8 cellular contexts compared by ENCODE assay signal in genomic region chr1:211606327-211606913, GRCh38. TPM values are rescaled to one million over a fixed set of nuclear protein-coding genes. Genes with fewer than 3 reads are reported as not detected.
DNase-seq lines count a peak whose midpoint lies in the region; ATAC-seq and TF ChIP-seq lines count a peak whose summit lies in the region.

No MANE protein-coding gene starts in this region.

- H3K9me3 ChIP-seq in right cardiac atrium (ENCODE audit: control insufficient read depth, low read length), result no peaks in the 10 kb centered on the region

- no peak overlapping the region for H3K4me2 ChIP-seq in GM23338

- H3K4me3 ChIP-seq in GM23338 (no peak overlapping the region), right cardiac atrium (ENCODE audit: low read length) (no peak overlapping the region)

- no peaks in the 10 kb centered on the region for H3K4me1 ChIP-seq in GM23338 (ENCODE audit: insufficient read depth)
- no peaks in the 10 kb centered on the region for H3K4me1 ChIP-seq in right cardiac atrium (ENCODE audit: control insufficient read depth, insufficient read depth, low read length)

- H3K27me3 Mint-ChIP-seq in GM23338 (ENCODE audit: insufficient read depth, low read depth, poor library complexity), result peaks cover 4% of the 10 kb centered on the region

- no peak overlapping the region for H3K4me3 Mint-ChIP-seq in GM23338

- no peaks in the 10 kb centered on the region for H3K36me3 Mint-ChIP-seq in GM23338 (ENCODE audit: low read depth)

- DNase-seq in GM23338 (ENCODE audit: low spot score) (no peak), NOMO-1 treated with DMSO at 0.1 percent for 48 hours (lab: John Stamatoyannopoulos, UW; ENCODE audit: unreplicated experiment) (peak; percentile 82), right cardiac atrium (peak in 1 of 3 donors; percentile 41), SW480 (ENCODE audit: low spot score) (no peak), G401 (ENCODE audit: low spot score) (no peak), DMS53 treated with DMSO at 0.1 percent for 48 hours (lab: John Stamatoyannopoulos, UW; ENCODE audit: unreplicated experiment) (no peak)
- no peak for DNase-seq in stimulated activated CD8-positive, alpha-beta memory T cell treated with anti-CD3 and anti-CD28 coated beads, Interleukin-4, amount 100 ng/mL, for 48 hours

- H3K4me1 Mint-ChIP-seq in GM23338, result 0 out of 3 replicates have a peak, but pooled peaks cover 3% of the 10 kb centered on the region

- WGBS in right cardiac atrium, result 85% methylated on average over 8 of the region's 8 CpGs

- intact Hi-C loops in right cardiac atrium (cut with DNase I), result no loop called here

- no peaks in the 10 kb centered on the region for H3F3A ChIP-seq in GM23338 (replicated peaks; ENCODE audit: low read depth)

- no peaks in the 10 kb centered on the region for H4K20me1 ChIP-seq in GM23338 (replicated peaks; ENCODE audit: insufficient read depth)

- no peak overlapping the region for H3K27ac Mint-ChIP-seq in GM23338

- H3K9me2 ChIP-seq in GM23338 (ENCODE audit: insufficient read depth), result 0 out of 2 replicates have a peak, but pooled peaks cover 5% of the 10 kb centered on the region

- H3K9me3 Mint-ChIP-seq in GM23338, result no peaks in the 10 kb centered on the region

- no peaks in the 10 kb centered on the region for H3K79me2 ChIP-seq in GM23338 (replicated peaks; ENCODE audit: insufficient read depth)

- no peak overlapping the region for H3K27ac ChIP-seq in GM23338 (ENCODE audit: low read depth)
- H3K27ac ChIP-seq in right cardiac atrium (ENCODE audit: low read length), result no peak overlapping the region

- no peak for TF ChIP-seq CTCF in GM23338 (conservative IDR thresholded peaks at IDR 0.05; ENCODE audit: low read depth in 2 of 2)

- no peaks in the 10 kb centered on the region for H3K36me3 ChIP-seq in GM23338 (ENCODE audit: insufficient read depth)

- peak; percentile 83 for ATAC-seq in GM18520 (IDR thresholded peaks at IDR 0.05; ENCODE audit: unreplicated experiment)
- ATAC-seq in GM23338, result no peak
- ATAC-seq in right cardiac atrium, result peak; percentile 17 to 29

- H3K27me3 ChIP-seq in GM23338 (ENCODE audit: insufficient read depth), result no peaks in the 10 kb centered on the region
- no peaks in the 10 kb centered on the region for H3K27me3 ChIP-seq in right cardiac atrium (ENCODE audit: control insufficient read depth, insufficient read depth)

- in situ Hi-C loops in G401 (cut with HindIII; ENCODE audit: low sequenced_read_pairs), result no loop called here

- peak overlapping the region; percentile 83 for H2AFZ ChIP-seq in GM23338

TF ChIP-seq in GM23338, 12 proteins besides CTCF, POLR2A, EP300 and RAD21 (continues in another document):
- TF ChIP-seq REST (IDR thresholded peaks at IDR 0.05; ENCODE audit: unreplicated experiment), result no peak
- no peak for TF ChIP-seq ZNF114 (CRISPR knock-in tag; IDR thresholded peaks at IDR 0.05)
- TF ChIP-seq POLR2AphosphoS5 (IDR thresholded peaks at IDR 0.05; ENCODE audit: low read depth), result no peak
- no peak for TF ChIP-seq CREB1 (CRISPR knock-in tag; IDR thresholded peaks at IDR 0.05; ENCODE audit: low read depth)
- no peak for TF ChIP-seq EZH2phosphoT487 (IDR thresholded peaks at IDR 0.05; ENCODE audit: unreplicated experiment)
- TF ChIP-seq NANOG (IDR thresholded peaks at IDR 0.05; ENCODE audit: borderline replicate concordance), result no peak
- no peak for TF ChIP-seq EZH2 (IDR thresholded peaks at IDR 0.05; ENCODE audit: low read depth, unreplicated experiment)
- TF ChIP-seq ETS1 (IDR thresholded peaks at IDR 0.05), result no peak
- TF ChIP-seq JUNB (IDR thresholded peaks at IDR 0.05; ENCODE audit: unreplicated experiment), result no peak

RNA-seq across cellular contexts. Expression of gene SLC30A1, which starts 27.5 kb away (rescaled TPM):
- total RNA-seq in GM23338 (2014; rRNA removed; shearing (Covaris generic)), result 17.0 and 17.7 TPM in 2 replicates
- 3.3 and 3.8 TPM in 2 replicates for polyA plus RNA-seq in GM23338 (2016; fragmentation: Nextera tagmentation; extraction: Ambion mirVana)
- 10 to 100 TPM; 14.5 to 19.2 (median 14.8) TPM for total RNA-seq in right cardiac atrium
- polyA plus RNA-seq in right cardiac atrium, result 6.0 TPM
- total RNA-seq in G401 (2014; rRNA removed; shearing (Covaris generic)), result 14.3 and 16.6 TPM in 2 replicates
